In genomic region chr4:106264331-106264728, GRCh38 we compare ENCODE assay signal across 18 cellular contexts. TPM values are rescaled to one million over a fixed set of nuclear protein-coding genes. Genes with fewer than 3 reads are reported as not detected.
DNase-seq lines count a peak whose midpoint lies in the region; ATAC-seq, FAIRE-seq and TF ChIP-seq lines count a peak whose summit lies in the region.
"Had no signal": no experiment of that assay in that cellular context is flagged by ENCODE, and none has a peak within 500 bp of the region (broad histone marks: within the 10 kb centered on the region; RNA-seq: fewer than 3 reads in every experiment).

No MANE protein-coding gene starts in this region.

- no peak for TF ChIP-seq CTCF in RWPE2 (IDR thresholded peaks at IDR 0.05; ENCODE audit: poor library complexity, severe bottlenecking)

- peak; percentile 94 for FAIRE-seq in islet of Langerhans (lab: Jason Lieb, UNC)
- FAIRE-seq in small intestine (lab: Jason Lieb, UNC): peak; percentile 96
- FAIRE-seq: D721Med, GM18507 had no signal

- WGBS in small intestine, 3 donors: 10 to 59% (median 33%) methylated on average over 4 of the region's 4 CpGs

- peak; percentile 36 for DNase-seq in NCI-H82 (lab: John Stamatoyannopoulos, UW)
- DNase-seq in NCI-H82 treated with DMSO at 0.1 percent for 48 hours (lab: John Stamatoyannopoulos, UW; ENCODE audit: unreplicated experiment): no peak
- DNase-seq in RWPE2 (ENCODE audit: low spot score): no peak
- DNase-seq in small intestine: peak; percentile 96
- DNase-seq in 8988T: no peak
- DNase-seq in hippocampal formation (lab: John Stamatoyannopoulos, UW): no peak
- DNase-seq: activated CD4-positive, alpha-beta T cell treated with anti-CD3 and anti-CD28 coated beads for 4 hours; activated T-cell treated with anti-CD3 and anti-CD28 coated beads, Interleukin-2, amount 50 U/mL, for 1 hour; GM23248; mammary epithelial cell; sigmoid colon; stimulated activated naive B cell treated with anti-CD40 and anti-IgM and Interleukin-4, amounts not matched to agents 10 μg/mL and 1 μg/mL and 100 μg/mL, for 72 hours had no signal

- H3K27me3 ChIP-seq in RWPE2 (ENCODE audit: insufficient read depth, poor library complexity, severe bottlenecking) (no peaks in the 10 kb centered on the region), small intestine (ENCODE audit: control insufficient read depth in 2 of 2, insufficient read depth in 2 of 2, low read length in 2 of 2) (no peaks in the 10 kb centered on the region)
- H3K27me3 ChIP-seq: sigmoid colon, vagina had no signal

- H3K27ac ChIP-seq in RWPE2 (ENCODE audit: poor library complexity, severe bottlenecking): no peak overlapping the region
- no peak overlapping the region for H3K27ac ChIP-seq in small intestine (ENCODE audit: low read depth in 1 of 2, low read length in 1 of 2)
- H3K27ac ChIP-seq: GM23248, sigmoid colon, vagina had no signal

- H3K4me3 ChIP-seq in RWPE2 (ENCODE audit: severe bottlenecking) (no peak overlapping the region), small intestine (ENCODE audit: low read depth in 1 of 2, low read length in 2 of 2) (no peak overlapping the region)
- H3K4me3 ChIP-seq: GM23248, sigmoid colon, vagina had no signal

- ATAC-seq in RWPE2 (ENCODE audit: low read depth) (peak; percentile 63), GM21723 (IDR thresholded peaks at IDR 0.05; ENCODE audit: unreplicated experiment) (no peak)
- ATAC-seq: Panc1; stimulated activated naive B cell treated with anti-CD40 and anti-IgM and Interleukin-4, amounts not matched to agents 10 μg/mL and 1 μg/mL and 100 μg/mL, for 72 hours had no signal

- peaks cover 4% of the 10 kb centered on the region for H3K4me1 ChIP-seq in RWPE2 (ENCODE audit: insufficient read depth, poor library complexity, severe bottlenecking)
- H3K4me1 ChIP-seq in small intestine (ENCODE audit: control insufficient read depth in 2 of 2, insufficient read depth in 1 of 2, low read depth in 1 of 2, low read length in 1 of 2): no peaks in the 10 kb centered on the region
- H3K4me1 ChIP-seq: sigmoid colon, vagina had no signal

- peaks cover 7% of the 10 kb centered on the region; the same call in 1 of the 2 replicates for H3K36me3 ChIP-seq in RWPE2 (ENCODE audit: low read depth)
- no peaks in the 10 kb centered on the region for H3K36me3 ChIP-seq in small intestine (ENCODE audit: control insufficient read depth in 2 of 2, insufficient read depth in 2 of 2, low read length in 2 of 2)
- H3K36me3 ChIP-seq: sigmoid colon, vagina had no signal

- no peaks in the 10 kb centered on the region for H3K9me3 ChIP-seq in RWPE2 (ENCODE audit: severe bottlenecking)
- no peaks in the 10 kb centered on the region for H3K9me3 ChIP-seq in small intestine (ENCODE audit: control insufficient read depth, low read depth)
- H3K9me3 ChIP-seq: sigmoid colon, vagina had no signal

RNA-seq across cellular contexts. Expression of gene TBCK, which starts 51.7 kb away (rescaled TPM):
- 10 to 100 TPM in 1 of 3 donors, 1 to 10 TPM in 2; 5.1 to 10.1 (median 8.5) TPM for polyA plus RNA-seq in small intestine

RNA-seq across cellular contexts. Expression of gene AIMP1, which starts 52.0 kb away (rescaled TPM):
- 10 to 100 TPM; 34.4 to 38.9 (median 35.9) TPM for polyA plus RNA-seq in small intestine

Comparison
In these comparisons a context has a peak if more than half of its experiments do, and no peak if none do; other contexts are left out.
1. DNase-seq: peak in NCI-H82 (single experiment) and small intestine (single experiment); none in NCI-H82 treated with DMSO at 0.1 percent for 48 hours (single experiment), RWPE2 (single experiment), 8988T (single experiment) and hippocampal formation (0 of 2).